ENCODE assay signal across 8 cellular contexts in genomic region chr1:45684402-45684801, GRCh38. TPM values are rescaled to one million over a fixed set of nuclear protein-coding genes. Genes with fewer than 3 reads are reported as not detected.
DNase-seq lines count a peak whose midpoint lies in the region; ATAC-seq, FAIRE-seq and TF ChIP-seq lines count a peak whose summit lies in the region.

No MANE protein-coding gene starts in this region.

- intact Hi-C loops in activated CD4-positive, alpha-beta T cell treated with anti-CD3 and anti-CD28 coated beads for 36 hours (cut with DNase I, micrococcal nuclease) = loop anchor here in 1 of 2 experiments (10.0 kb wide), 1 partner anchor 920 kb away; the partner anchor contains the start of gene MKNK1
- intact Hi-C loops in activated B cell treated with CpG ODN at 0.5 μM for 24 hours (cut with micrococcal nuclease) = loop anchor here (10.0 kb wide), 1 partner anchor 660 kb away; the partner anchor contains the start of gene NSUN4

- H3K27ac Mint-ChIP-seq in activated CD4-positive, alpha-beta T cell treated with anti-CD3 and anti-CD28 coated beads for 36 hours = no peak overlapping the region
- H3K27ac Mint-ChIP-seq in activated B cell treated with CpG ODN at 0.5 μM for 24 hours = no peak overlapping the region
- no peak overlapping the region for H3K27ac Mint-ChIP-seq in stimulated activated effector memory CD8-positive, alpha-beta T cell treated with anti-CD3 and anti-CD28 coated beads, Interleukin-12 subunit alpha, Interleukin-12 subunit beta, amount 100 ng/mL, for 72 hours

- no peaks in the 10 kb centered on the region for H3K27me3 Mint-ChIP-seq in activated CD4-positive, alpha-beta T cell treated with anti-CD3 and anti-CD28 coated beads for 36 hours
- no peaks in the 10 kb centered on the region for H3K27me3 Mint-ChIP-seq in activated B cell treated with CpG ODN at 0.5 μM for 24 hours

- no peak for DNase-seq in activated CD4-positive, alpha-beta T cell treated with anti-CD3 and anti-CD28 coated beads for 36 hours
- DNase-seq in activated CD4-positive, alpha-beta T cell treated with anti-CD3 and anti-CD28 coated beads, Interleukin-2, amount 50 U/mL, for 48 hours = no peak
- DNase-seq in activated B cell treated with CpG ODN at 0.5 μM for 24 hours (no peak), MV-4-11 (lab: John Stamatoyannopoulos, UW) (no peak), frontal cortex (ENCODE audit: low spot score in 2 of 2) (no peak)
- DNase-seq in stimulated activated effector memory CD8-positive, alpha-beta T cell treated with anti-CD3 and anti-CD28 coated beads, Interleukin-12 subunit alpha, Interleukin-12 subunit beta, amount 100 ng/mL, for 72 hours (ENCODE audit: low spot score in 2 of 2) = no peak

- ATAC-seq in activated CD4-positive, alpha-beta T cell treated with anti-CD3 and anti-CD28 coated beads for 36 hours = no peak
- ATAC-seq in activated B cell treated with CpG ODN at 0.5 μM for 24 hours (ENCODE audit: low read depth) = no peak
- ATAC-seq in stimulated activated effector memory CD8-positive, alpha-beta T cell treated with anti-CD3 and anti-CD28 coated beads, Interleukin-12 subunit alpha, Interleukin-12 subunit beta, amount 100 ng/mL, for 72 hours = no peak
- no peak for ATAC-seq in GM21576 (IDR thresholded peaks at IDR 0.05; ENCODE audit: unreplicated experiment)

- POLR2A ChIA-PET in activated CD4-positive, alpha-beta T cell treated with anti-CD3 and anti-CD28 coated beads for 36 hours (lab: Charles Lee) = interaction anchor here (0.7 kb wide), 1 partner anchor 20 kb away, joined by 3 read pairs; no protein-coding TSS in a partner anchor
- POLR2A ChIA-PET in activated B cell treated with CpG ODN at 0.5 μM for 24 hours (lab: Charles Lee) = no interaction called here

- no peak for TF ChIP-seq CTCF in activated B cell treated with CpG ODN at 0.5 μM for 24 hours (IDR thresholded peaks at IDR 0.05)

- CTCF ChIA-PET in activated CD4-positive, alpha-beta T cell treated with anti-CD3 and anti-CD28 coated beads for 36 hours (lab: Charles Lee) = interaction anchor here (0.8 to 1.0 kb wide), 2 partner anchors 29 to 76 kb away, joined by 4 to 6 read pairs; no protein-coding TSS in a partner anchor
- CTCF ChIA-PET in activated B cell treated with CpG ODN at 0.5 μM for 24 hours (lab: Charles Lee) = interaction anchor here (1.0 kb wide), 1 partner anchor 20 kb away, joined by 3 read pairs; no protein-coding TSS in a partner anchor

- peak overlapping the region; percentile 87 for H3K4me3 Mint-ChIP-seq in activated CD4-positive, alpha-beta T cell treated with anti-CD3 and anti-CD28 coated beads for 36 hours
- H3K4me3 Mint-ChIP-seq in activated B cell treated with CpG ODN at 0.5 μM for 24 hours = peak overlapping the region; percentile 99
- H3K4me3 Mint-ChIP-seq in stimulated activated effector memory CD8-positive, alpha-beta T cell treated with anti-CD3 and anti-CD28 coated beads, Interleukin-12 subunit alpha, Interleukin-12 subunit beta, amount 100 ng/mL, for 72 hours = peak overlapping the region; percentile 100

- FAIRE-seq in frontal cortex (lab: Jason Lieb, UNC) = no peak

- peaks cover 15% of the 10 kb centered on the region for H3K36me3 Mint-ChIP-seq in activated CD4-positive, alpha-beta T cell treated with anti-CD3 and anti-CD28 coated beads for 36 hours (ENCODE audit: low read depth)
- peaks cover 39% of the 10 kb centered on the region for H3K36me3 Mint-ChIP-seq in activated B cell treated with CpG ODN at 0.5 μM for 24 hours (ENCODE audit: low read depth)
- peaks cover 59% of the 10 kb centered on the region for H3K36me3 Mint-ChIP-seq in stimulated activated effector memory CD8-positive, alpha-beta T cell treated with anti-CD3 and anti-CD28 coated beads, Interleukin-12 subunit alpha, Interleukin-12 subunit beta, amount 100 ng/mL, for 72 hours

- peaks cover 56% of the 10 kb centered on the region for H3K4me1 Mint-ChIP-seq in activated CD4-positive, alpha-beta T cell treated with anti-CD3 and anti-CD28 coated beads for 36 hours
- H3K4me1 Mint-ChIP-seq in activated B cell treated with CpG ODN at 0.5 μM for 24 hours = peaks cover 66% of the 10 kb centered on the region
- H3K4me1 Mint-ChIP-seq in stimulated activated effector memory CD8-positive, alpha-beta T cell treated with anti-CD3 and anti-CD28 coated beads, Interleukin-12 subunit alpha, Interleukin-12 subunit beta, amount 100 ng/mL, for 72 hours = peaks cover 50% of the 10 kb centered on the region

- peak overlapping the region; percentile 96 for H3K4me3 ChIP-seq in iPS-11a (ENCODE audit: low read depth, low read length)

- no peaks in the 10 kb centered on the region for H3K9me3 Mint-ChIP-seq in activated CD4-positive, alpha-beta T cell treated with anti-CD3 and anti-CD28 coated beads for 36 hours (ENCODE audit: low read depth)
- no peaks in the 10 kb centered on the region for H3K9me3 Mint-ChIP-seq in activated B cell treated with CpG ODN at 0.5 μM for 24 hours
- no peaks in the 10 kb centered on the region for H3K9me3 Mint-ChIP-seq in stimulated activated effector memory CD8-positive, alpha-beta T cell treated with anti-CD3 and anti-CD28 coated beads, Interleukin-12 subunit alpha, Interleukin-12 subunit beta, amount 100 ng/mL, for 72 hours

RNA-seq across cellular contexts. Expression of gene GPBP1L1, which starts 1.9 kb away (rescaled TPM):
- total RNA-seq in activated CD4-positive, alpha-beta T cell treated with anti-CD3 and anti-CD28 coated beads for 36 hours = 100 to 1,000 TPM; 101 to 112 TPM
- 133 and 138 TPM in 2 replicates for total RNA-seq in activated B cell treated with CpG ODN at 0.5 μM for 24 hours
- total RNA-seq in frontal cortex = 58.7 TPM

RNA-seq across cellular contexts. Expression of gene TMEM69, which starts 3.6 kb away (rescaled TPM):
- 10 to 100 TPM; 30.2 to 44.3 TPM for total RNA-seq in activated CD4-positive, alpha-beta T cell treated with anti-CD3 and anti-CD28 coated beads for 36 hours
- total RNA-seq in activated B cell treated with CpG ODN at 0.5 μM for 24 hours = 26.6 and 28.6 TPM in 2 replicates
- 17.9 TPM for total RNA-seq in frontal cortex
